Comparison of ENCODE assay signal across 13 cellular contexts in the genomic region with DNA sequence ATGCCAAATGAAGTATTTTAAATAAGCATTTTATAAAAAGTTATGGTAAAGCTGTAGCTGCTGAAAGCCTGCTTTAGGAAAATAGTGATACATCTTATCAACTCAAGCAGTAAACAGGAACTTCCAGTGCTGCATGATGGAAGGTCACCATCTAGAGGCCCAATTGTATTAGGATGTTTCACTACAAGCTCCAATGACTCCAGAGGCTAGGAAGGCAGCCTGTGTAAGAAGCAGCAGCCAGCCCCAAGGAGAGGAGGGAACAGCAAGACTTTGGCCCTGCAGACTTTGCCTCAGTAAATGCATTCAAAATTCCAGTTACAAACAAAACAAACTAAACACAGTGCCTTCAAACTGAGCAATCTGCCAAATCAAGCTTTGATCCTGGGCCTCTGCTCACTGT. TPM values are rescaled to one million over a fixed set of nuclear protein-coding genes. Genes with fewer than 3 reads are reported as not detected.
DNase-seq lines count a peak whose midpoint lies in the region; ATAC-seq and TF ChIP-seq lines count a peak whose summit lies in the region.
"Had no signal": no experiment of that assay in that cellular context is flagged by ENCODE, and none has a peak within 500 bp of the region (broad histone marks: within the 10 kb centered on the region; RNA-seq: fewer than 3 reads in every experiment).

No MANE protein-coding gene starts in this region.

- TF ChIP-seq POLR2A in gastrocnemius medialis (IDR thresholded peaks at IDR 0.05): no peak

- no peak for ATAC-seq in gastrocnemius medialis
- no peak for ATAC-seq in HG03442 (IDR thresholded peaks at IDR 0.05; ENCODE audit: unreplicated experiment)
- ATAC-seq in HG03342 (IDR thresholded peaks at IDR 0.05; ENCODE audit: unreplicated experiment): no peak

- no peaks in the 10 kb centered on the region for H3K4me1 ChIP-seq in gastrocnemius medialis
- H3K4me1 ChIP-seq: BE2C had no signal

- no peaks in the 10 kb centered on the region for H3K9me3 ChIP-seq in gastrocnemius medialis
- H3K9me3 ChIP-seq: BE2C had no signal

- no peaks in the 10 kb centered on the region for H3K27me3 ChIP-seq in gastrocnemius medialis

- in situ Hi-C loops in GM13976 (cut with MboI; ENCODE audit: low sequenced_read_pairs, unreplicated experiment) (loop anchor here (10.0 to 25.0 kb wide), 2 partner anchors 275 to 428 kb away; partner anchors contain the start of gene ARGFX), gastrocnemius medialis (cut with MboI; ENCODE audit: low sequenced_read_pairs in 4 of 4) (no loop called here)

- peak; percentile 10 for TF ChIP-seq CTCF in GM13976 (IDR thresholded peaks at IDR 0.05; ENCODE audit: borderline replicate concordance, control extremely low read depth, extremely low read depth, insufficient read depth, missing control alignments)
- TF ChIP-seq CTCF in gastrocnemius medialis (IDR thresholded peaks at IDR 0.05 in 4 of 5, conservative IDR thresholded peaks at IDR 0.05 in 1 of 5): no peak

- H3K27ac ChIP-seq in gastrocnemius medialis: no peak overlapping the region

- H3K36me3 ChIP-seq in gastrocnemius medialis: no peaks in the 10 kb centered on the region
- H3K36me3 ChIP-seq: BE2C had no signal

- H3K4me3 ChIP-seq in gastrocnemius medialis: no peak overlapping the region

- intact Hi-C loops in gastrocnemius medialis (cut with DNase I; ENCODE audit: low total_unique reads): no loop called here

- DNase-seq in AML-193 (lab: John Stamatoyannopoulos, UW): peak; percentile 47 to 57
- DNase-seq in GM13976 (ENCODE audit: low spot score): no peak
- DNase-seq in RKO (ENCODE audit: low spot score): peak; percentile 34
- DNase-seq in iris pigment epithelial cell (ENCODE audit: low read depth): peak; percentile 34
- no peak for DNase-seq in NCI-H2081 (lab: John Stamatoyannopoulos, UW)
- no peak for DNase-seq in gastrocnemius medialis
- DNase-seq: activated CD4-positive, alpha-beta T cell treated with anti-CD3 and anti-CD28 coated beads, Interleukin-2, amount 50 U/mL, for 48 hours; activated naive CD4-positive, alpha-beta T cell; BE2C; cerebellar nuclear complex; NCI-H526 treated with DMSO at 0.1 percent for 48 hours had no signal

RNA-seq across cellular contexts. Expression of gene ILDR1, which starts 32.1 kb away (rescaled TPM):
- not detected for total RNA-seq in gastrocnemius medialis

Comparison
In these comparisons a context has a peak if more than half of its experiments do, and no peak if none do; other contexts are left out.
1. DNase-seq: peak in AML-193 (2 of 2), RKO (single experiment) and iris pigment epithelial cell (single experiment); none in GM13976 (single experiment), NCI-H2081 (0 of 2) and gastrocnemius medialis (0 of 2).